ENCODE assay signal across 8 cellular contexts in the genomic region with DNA sequence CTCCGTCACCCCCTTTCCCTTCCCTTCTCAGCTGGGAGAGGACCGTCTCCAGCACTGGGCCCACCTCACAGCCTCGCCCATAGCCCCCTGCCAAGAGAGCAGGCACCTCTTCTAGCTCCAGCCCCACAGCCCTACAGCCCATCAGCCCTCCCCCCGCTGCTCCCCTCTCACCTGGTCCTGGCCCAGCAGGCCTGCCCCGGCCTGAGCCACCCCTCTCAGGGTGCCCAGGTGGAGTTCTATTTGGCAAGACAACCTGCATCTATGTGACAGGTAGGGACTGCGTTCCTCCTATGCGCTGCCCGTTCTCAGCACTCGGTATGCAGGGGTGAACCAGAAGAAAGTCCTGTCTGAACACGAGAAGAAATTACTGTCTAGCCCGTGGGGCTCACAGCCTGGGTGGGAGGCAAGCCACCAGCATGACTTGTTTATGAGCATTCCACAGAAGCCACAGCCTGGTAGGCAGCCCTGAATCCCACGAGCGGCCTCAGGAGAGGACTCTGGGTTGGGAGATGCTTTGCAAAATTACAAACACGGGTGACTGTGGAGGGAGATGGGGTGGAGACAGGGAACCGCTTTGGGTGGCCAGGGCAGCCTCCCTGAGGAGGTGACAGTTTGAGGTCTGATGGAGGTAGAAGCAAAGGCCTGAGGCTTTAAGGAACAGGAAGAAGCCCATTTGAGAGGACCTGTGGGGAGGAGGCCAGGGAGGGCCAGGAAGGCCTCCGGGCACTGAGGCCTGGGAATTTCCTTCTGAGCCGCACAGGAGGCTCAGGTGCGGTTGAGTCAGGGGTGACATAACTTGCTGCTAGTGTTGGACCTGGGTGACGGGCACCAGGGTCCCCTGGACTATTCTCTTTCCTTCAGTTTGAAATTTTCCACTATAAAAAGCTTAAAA. TPM values are rescaled to one million over a fixed set of nuclear protein-coding genes. Genes with fewer than 3 reads are reported as not detected.
DNase-seq lines count a peak whose midpoint lies in the region; ATAC-seq and TF ChIP-seq lines count a peak whose summit lies in the region.

No MANE protein-coding gene starts in this region.

- H3K4me1 Mint-ChIP-seq in H9 = peaks cover 11 to 20% of the 10 kb centered on the region in 2 experiments
- peaks cover 34% of the 10 kb centered on the region for H3K4me1 Mint-ChIP-seq in WTC11
- peaks cover 40% of the 10 kb centered on the region for H3K4me1 Mint-ChIP-seq in stimulated activated memory B cell treated with anti-CD40 and anti-IgM and Interleukin-4, amounts not matched to agents 10 μg/mL and 1 μg/mL and 100 μg/mL, for 72 hours

- H4K91ac ChIP-seq in H9 (ENCODE audit: insufficient read length, low read depth, low read length) = no peak overlapping the region

- no peaks in the 10 kb centered on the region for H4K20me1 ChIP-seq in H9 (ENCODE audit: control insufficient read depth, insufficient read depth, insufficient read length)

- no peak overlapping the region for H3K18ac ChIP-seq in H9 (ENCODE audit: insufficient read length, low read depth, low read length)

- H3K4me3 ChIP-seq in right cardiac atrium (ENCODE audit: low read length) = no peak overlapping the region

- no peak overlapping the region for H2AFZ ChIP-seq in H9 (ENCODE audit: low read length)

- H3K4me3 Mint-ChIP-seq in H9 = peak overlapping the region; percentile 60 to 75
- peak overlapping the region; percentile 64 for H3K4me3 Mint-ChIP-seq in WTC11
- peak overlapping the region; percentile 83 for H3K4me3 Mint-ChIP-seq in stimulated activated memory B cell treated with anti-CD40 and anti-IgM and Interleukin-4, amounts not matched to agents 10 μg/mL and 1 μg/mL and 100 μg/mL, for 72 hours

- H2BK12ac ChIP-seq in H9 (ENCODE audit: insufficient read length, low read depth, low read length) = no peak overlapping the region

- H3K36me3 Mint-ChIP-seq in H9 (ENCODE audit: insufficient read depth in 1 of 3, low read depth in 3 of 3) (peaks cover 0 to 2% (median 0%) of the 10 kb centered on the region in 3 experiments; a peak in 1 of 7 replicates), WTC11 (no peaks in the 10 kb centered on the region)
- no peaks in the 10 kb centered on the region for H3K36me3 Mint-ChIP-seq in stimulated activated memory B cell treated with anti-CD40 and anti-IgM and Interleukin-4, amounts not matched to agents 10 μg/mL and 1 μg/mL and 100 μg/mL, for 72 hours

- POLR2A ChIA-PET in WTC11 (lab: Charles Lee) = interaction anchor here (1.6 kb wide), 1 partner anchor 54 kb away, joined by 4 read pairs; no protein-coding TSS in a partner anchor

- H3K27ac ChIP-seq in H9 (ENCODE audit: insufficient read length, low read depth, low read length) (no peak overlapping the region), right cardiac atrium (ENCODE audit: low read length) (peak overlapping the region; percentile 1)

- H3K9me3 ChIP-seq in H9 (ENCODE audit: control insufficient read depth, low read depth, low read length) = no peaks in the 10 kb centered on the region
- H3K9me3 ChIP-seq in right cardiac atrium (ENCODE audit: control insufficient read depth, low read length) = no peaks in the 10 kb centered on the region

- intact Hi-C loops in right cardiac atrium (cut with DNase I) = loop anchor here in 3 of 4 donors (5.0 to 10.0 kb wide), 3 partner anchors 49 to 52 kb away; a partner anchor contains a TSS

- peaks cover 14% of the 10 kb centered on the region for H3K23me2 ChIP-seq in H9 (ENCODE audit: insufficient read length, low read depth, low read length, poor library complexity, severe bottlenecking)

- H3K27me3 ChIP-seq in H9 (ENCODE audit: insufficient read depth, low read length) = no peaks in the 10 kb centered on the region
- no peaks in the 10 kb centered on the region for H3K27me3 ChIP-seq in right cardiac atrium (ENCODE audit: control insufficient read depth, insufficient read depth)

- DNase-seq in H9 = no peak
- DNase-seq in WTC11 (ENCODE audit: low spot score) = no peak
- peak in 2 of 3 donors; percentile 28 to 61 for DNase-seq in right cardiac atrium
- no peak for DNase-seq in mucosa of gallbladder (ENCODE audit: low spot score)
- no peak for DNase-seq in stimulated activated CD4-positive, alpha-beta T cell treated with anti-CD3 and anti-CD28 coated beads, Interleukin-4, amount 100 ng/mL, for 4 hours
- no peak for DNase-seq in NCI-H2081 (lab: John Stamatoyannopoulos, UW)
- no peak for DNase-seq in MV-4-11 (lab: John Stamatoyannopoulos, UW)

- H3K23ac ChIP-seq in H9 (ENCODE audit: insufficient read length, low read depth, low read length) = no peak overlapping the region

- no peak overlapping the region for H3K27ac Mint-ChIP-seq in H9
- H3K27ac Mint-ChIP-seq in WTC11 = no peak overlapping the region
- peak overlapping the region; percentile 59 for H3K27ac Mint-ChIP-seq in stimulated activated memory B cell treated with anti-CD40 and anti-IgM and Interleukin-4, amounts not matched to agents 10 μg/mL and 1 μg/mL and 100 μg/mL, for 72 hours

- no peaks in the 10 kb centered on the region; the same call in 1 of the 2 replicates for H3K79me2 ChIP-seq in H9 (ENCODE audit: insufficient read depth, low read length)

- no peak overlapping the region for H3T11ph ChIP-seq in H9 (ENCODE audit: low read length)

- no peak overlapping the region for H3K9ac ChIP-seq in H9 (ENCODE audit: extremely low read depth, insufficient read length, low read length)

- TF ChIP-seq CTCF in H9 (conservative IDR thresholded peaks at IDR 0.05) (no peak), WTC11 (IDR thresholded peaks at IDR 0.05) (no peak)

- H3K14ac ChIP-seq in H9 (ENCODE audit: insufficient read depth, low read length) = no peak overlapping the region

- peak overlapping the region; percentile 62 for H3K4me2 ChIP-seq in H9 (ENCODE audit: insufficient read depth, insufficient read length, low read length)

- H2AK5ac ChIP-seq in H9 (ENCODE audit: insufficient read length, low read length) = no peak overlapping the region

- H3K9me3 Mint-ChIP-seq in H9 (no peaks in the 10 kb centered on the region), WTC11 (no peaks in the 10 kb centered on the region)
- no peaks in the 10 kb centered on the region for H3K9me3 Mint-ChIP-seq in stimulated activated memory B cell treated with anti-CD40 and anti-IgM and Interleukin-4, amounts not matched to agents 10 μg/mL and 1 μg/mL and 100 μg/mL, for 72 hours

- H3K27me3 Mint-ChIP-seq in H9 (ENCODE audit: low read depth) = peaks cover 11% of the 10 kb centered on the region
- no peaks in the 10 kb centered on the region for H3K27me3 Mint-ChIP-seq in WTC11 (ENCODE audit: low read depth)
- no peaks in the 10 kb centered on the region for H3K27me3 Mint-ChIP-seq in stimulated activated memory B cell treated with anti-CD40 and anti-IgM and Interleukin-4, amounts not matched to agents 10 μg/mL and 1 μg/mL and 100 μg/mL, for 72 hours

- no peak overlapping the region for H4K8ac ChIP-seq in H9 (replicated peaks; ENCODE audit: insufficient read length, low read depth, low read length)

- WGBS in H9 (ENCODE audit: extremely low coverage, insufficient read length, low lambda C conversion rate) = no CpG with 5 or more reads among the region's 19 CpGs
- 88% methylated on average over 19 of the region's 19 CpGs for WGBS in right cardiac atrium

- H3K56ac ChIP-seq in H9 (ENCODE audit: insufficient read length, low read depth, low read length) = no peak overlapping the region

- H3K79me1 ChIP-seq in H9 (ENCODE audit: insufficient read depth, low read depth, low read length, poor library complexity, severe bottlenecking) = no peaks in the 10 kb centered on the region

- no peak overlapping the region for H2BK5ac ChIP-seq in H9 (ENCODE audit: insufficient read length, low read length)

- no peak overlapping the region for H2BK15ac ChIP-seq in H9 (ENCODE audit: low read depth, low read length)

- no peak for ATAC-seq in WTC11
- ATAC-seq in right cardiac atrium = no peak
- no peak for ATAC-seq in stimulated activated memory B cell treated with anti-CD40 and anti-IgM and Interleukin-4, amounts not matched to agents 10 μg/mL and 1 μg/mL and 100 μg/mL, for 72 hours

- no peak overlapping the region for H2BK20ac ChIP-seq in H9 (ENCODE audit: low read depth, low read length, poor library complexity, severe bottlenecking)

- H2BK120ac ChIP-seq in H9 (ENCODE audit: low read depth, low read length, poor library complexity, severe bottlenecking) = no peak overlapping the region

- H3K4me1 ChIP-seq in H9 (ENCODE audit: insufficient read depth, low read length) = peaks cover 8% of the 10 kb centered on the region; the same call in 1 of the 2 replicates
- peaks cover 12% of the 10 kb centered on the region for H3K4me1 ChIP-seq in right cardiac atrium (ENCODE audit: control insufficient read depth, insufficient read depth, low read length)

- H3K4ac ChIP-seq in H9 (ENCODE audit: low read depth, low read length) = no peak overlapping the region

- CTCF ChIA-PET in WTC11 (lab: Charles Lee) = interaction anchor here (1.1 to 2.3 kb wide), 4 partner anchors 14 to 194 kb away, joined by 3 to 9 read pairs (median 3); no protein-coding TSS in a partner anchor

- no peak overlapping the region for H4K5ac ChIP-seq in H9 (ENCODE audit: insufficient read length, low read depth, low read length)

TF ChIP-seq in WTC11, 78 proteins besides CTCF, POLR2A, EP300 and RAD21 (continues in another document):
- TF ChIP-seq, protein P1, sequence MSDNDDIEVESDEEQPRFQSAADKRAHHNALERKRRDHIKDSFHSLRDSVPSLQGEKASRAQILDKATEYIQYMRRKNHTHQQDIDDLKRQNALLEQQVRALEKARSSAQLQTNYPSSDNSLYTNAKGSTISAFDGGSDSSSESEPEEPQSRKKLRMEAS (CRISPR knock-in tag; IDR thresholded peaks at IDR 0.05) = no peak
- TF ChIP-seq TEAD4 (CRISPR knock-in tag; IDR thresholded peaks at IDR 0.05) = no peak

RNA-seq across cellular contexts. Expression of a gene that starts 1.2 kb away (rescaled TPM):
- total RNA-seq in H9 (2021) (4.9 and 5.0 TPM in 2 replicates), WTC11 (2021) (10.8 to 17.9 TPM (median 14.0 TPM) in 3 replicates), right cardiac atrium (10 to 100 TPM; 25.1 to 44.1 (median 31.0) TPM), mucosa of gallbladder (15.7 TPM)
- 40.6 TPM for polyA plus RNA-seq in right cardiac atrium

RNA-seq across cellular contexts. Expression of a gene that starts 51.0 kb away (rescaled TPM):
- total RNA-seq in H9 (2021) = 17.2 and 17.5 TPM in 2 replicates
- 15.5 to 19.0 TPM (median 17.2 TPM) in 3 replicates for total RNA-seq in WTC11 (2021)
- 10 to 100 TPM; 40.6 to 48.2 (median 43.5) TPM for total RNA-seq in right cardiac atrium
- polyA plus RNA-seq in right cardiac atrium = 37.3 TPM
- 22.8 TPM for total RNA-seq in mucosa of gallbladder

RNA-seq across cellular contexts. Expression of a gene that starts 58.0 kb away (rescaled TPM):
- total RNA-seq in H9 (2021) (51.4 and 53.6 TPM in 2 replicates), WTC11 (2021) (45.1 to 52.9 TPM (median 46.7 TPM) in 3 replicates), right cardiac atrium (10 to 100 TPM; 50.2 to 67.8 (median 55.1) TPM), mucosa of gallbladder (66.9 TPM)
- polyA plus RNA-seq in right cardiac atrium = 78.3 TPM

Comparison
In these comparisons a context has a peak if more than half of its experiments do, and no peak if none do; other contexts are left out.
1. DNase-seq: peak in right cardiac atrium (2 of 3); none in H9 (single experiment), WTC11 (single experiment), mucosa of gallbladder (single experiment), stimulated activated CD4-positive, alpha-beta T cell treated with anti-CD3 and anti-CD28 coated beads, Interleukin-4, amount 100 ng/mL, for 4 hours (0 of 2), NCI-H2081 (0 of 2) and MV-4-11 (single experiment).
2. Peak in every context shown above with its lines, with median percentiles within 50 percentile points of each other: H3K4me3 Mint-ChIP-seq.